ENCODE assay signal across 1 cellular context in genomic region chr7:139853576-139854511, GRCh38.
TF ChIP-seq lines count a peak whose summit lies in the region.

No MANE protein-coding gene starts in this region.

TF ChIP-seq in IMR-90, 13 proteins besides CTCF, POLR2A, EP300 and RAD21 (continued from another document):
- TF ChIP-seq ELK1 (IDR thresholded peaks at IDR 0.05; ENCODE audit: borderline replicate concordance, low read depth, low read length) (no peak), CHD1 (IDR thresholded peaks at IDR 0.05; ENCODE audit: low read depth, low read length) (no peak), RFX5 (IDR thresholded peaks at IDR 0.05; ENCODE audit: low read depth, low read length) (no peak), SMC3 (IDR thresholded peaks at IDR 0.05; ENCODE audit: low read depth, low read length) (no peak), BHLHE40 (IDR thresholded peaks at IDR 0.05; ENCODE audit: low read depth, low read length) (no peak)
